21 cellular contexts compared by ENCODE assay signal in genomic region chr14:59788176-59788575, GRCh38.
"Had no signal": no experiment of that assay in that cellular context is flagged by ENCODE, and none has a peak within 500 bp of the region (broad histone marks: within the 10 kb centered on the region; RNA-seq: fewer than 3 reads in every experiment).

No MANE protein-coding gene starts in this region.

- H3K36me3 Mint-ChIP-seq: activated naive CD4-positive, alpha-beta T cell treated with anti-CD3 and anti-CD28 coated beads, Interleukin-2, amount 50 U/mL, for 24 hours; naive thymus-derived CD8-positive, alpha-beta T cell; stimulated activated memory B cell treated with anti-CD40 and anti-IgM and Interleukin-4, amounts not matched to agents 10 μg/mL and 1 μg/mL and 100 μg/mL, for 72 hours had no signal

- H3K27me3 Mint-ChIP-seq: stimulated activated memory B cell treated with anti-CD40 and anti-IgM and Interleukin-4, amounts not matched to agents 10 μg/mL and 1 μg/mL and 100 μg/mL, for 72 hours had no signal

- H3K4me1 Mint-ChIP-seq: activated naive CD4-positive, alpha-beta T cell treated with anti-CD3 and anti-CD28 coated beads, Interleukin-2, amount 50 U/mL, for 24 hours; naive thymus-derived CD8-positive, alpha-beta T cell; stimulated activated memory B cell treated with anti-CD40 and anti-IgM and Interleukin-4, amounts not matched to agents 10 μg/mL and 1 μg/mL and 100 μg/mL, for 72 hours had no signal

- H3K27ac ChIP-seq: ascending aorta, breast epithelium, esophagus muscularis mucosa, gastroesophageal sphincter, heart left ventricle, left ventricle myocardium inferior, neutrophil, pancreas, thoracic aorta, upper lobe of right lung had no signal

- H3K9me3 Mint-ChIP-seq: activated naive CD4-positive, alpha-beta T cell treated with anti-CD3 and anti-CD28 coated beads, Interleukin-2, amount 50 U/mL, for 24 hours; naive thymus-derived CD8-positive, alpha-beta T cell; stimulated activated memory B cell treated with anti-CD40 and anti-IgM and Interleukin-4, amounts not matched to agents 10 μg/mL and 1 μg/mL and 100 μg/mL, for 72 hours had no signal

- H3K27me3 ChIP-seq: ascending aorta, breast epithelium, gastroesophageal sphincter, heart left ventricle, neutrophil, upper lobe of right lung had no signal

- H3K4me3 ChIP-seq: ascending aorta, breast epithelium, esophagus muscularis mucosa, gastroesophageal sphincter, heart left ventricle, left ventricle myocardium inferior, pancreas, thoracic aorta, upper lobe of right lung had no signal

- H3K4me1 ChIP-seq: gastroesophageal sphincter, heart left ventricle, left ventricle myocardium inferior, pancreas, upper lobe of right lung had no signal

- H3K9me3 ChIP-seq: ascending aorta, breast epithelium, esophagus muscularis mucosa, gastroesophageal sphincter, heart left ventricle, left ventricle myocardium inferior, neutrophil, pancreas, thoracic aorta, upper lobe of right lung had no signal

- H3K36me3 ChIP-seq: ascending aorta, breast epithelium, esophagus muscularis mucosa, gastroesophageal sphincter, heart left ventricle, left ventricle myocardium inferior, neutrophil, pancreas, thoracic aorta, upper lobe of right lung had no signal

- H3K27ac Mint-ChIP-seq: activated naive CD4-positive, alpha-beta T cell treated with anti-CD3 and anti-CD28 coated beads, Interleukin-2, amount 50 U/mL, for 24 hours; naive thymus-derived CD8-positive, alpha-beta T cell; stimulated activated memory B cell treated with anti-CD40 and anti-IgM and Interleukin-4, amounts not matched to agents 10 μg/mL and 1 μg/mL and 100 μg/mL, for 72 hours had no signal

- ATAC-seq: gastroesophageal sphincter; heart left ventricle; naive thymus-derived CD8-positive, alpha-beta T cell; sciatic nerve; stimulated activated memory B cell treated with anti-CD40 and anti-IgM and Interleukin-4, amounts not matched to agents 10 μg/mL and 1 μg/mL and 100 μg/mL, for 72 hours; upper lobe of right lung had no signal

- DNase-seq: activated CD4-positive, alpha-beta T cell treated with anti-CD3 and anti-CD28 coated beads for 1 hour; activated gamma-delta T cell; cerebellar nuclear complex; effector CD4-positive, alpha-beta T cell; heart left ventricle; left ventricle myocardium inferior; mesenchymal stem cell; naive thymus-derived CD8-positive, alpha-beta T cell; pancreas; stimulated activated CD4-positive, alpha-beta T cell treated with anti-CD3 and anti-CD28 coated beads, Interleukin-4, amount 100 ng/mL, for 4 hours; T1000; upper lobe of right lung had no signal

- H3K4me3 Mint-ChIP-seq: activated naive CD4-positive, alpha-beta T cell treated with anti-CD3 and anti-CD28 coated beads, Interleukin-2, amount 50 U/mL, for 24 hours; naive thymus-derived CD8-positive, alpha-beta T cell; stimulated activated memory B cell treated with anti-CD40 and anti-IgM and Interleukin-4, amounts not matched to agents 10 μg/mL and 1 μg/mL and 100 μg/mL, for 72 hours had no signal
